ENCODE assay signal across 8 cellular contexts in genomic region chr9:117704024-117704575, GRCh38. TPM values are rescaled to one million over a fixed set of nuclear protein-coding genes. Genes with fewer than 3 reads are reported as not detected.
DNase-seq lines count a peak whose midpoint lies in the region; ATAC-seq and TF ChIP-seq lines count a peak whose summit lies in the region.

TSS of gene TLR4 (plus strand) at chr9:117704403. CDS start at chr9:117704473, 70 bp downstream.

- peaks cover 22% of the 10 kb centered on the region; the same call in 1 of the 2 replicates for H3K36me3 Mint-ChIP-seq in HFFc6 (ENCODE audit: low read depth)

- TF ChIP-seq POLR2A in right lobe of liver (IDR thresholded peaks at IDR 0.05): peak; percentile 81

- no peaks in the 10 kb centered on the region; the same call in 1 of the 2 replicates for H3K27me3 Mint-ChIP-seq in HFFc6 (ENCODE audit: insufficient read depth)
- peaks cover 23% of the 10 kb centered on the region for H3K27me3 Mint-ChIP-seq in stimulated activated naive CD8-positive, alpha-beta T cell treated with anti-CD3 and anti-CD28 coated beads, Interleukin-15, amount 100 ng/mL, for 72 hours

- no peaks in the 10 kb centered on the region for H3K27me3 ChIP-seq in right lobe of liver

- H3K4me1 Mint-ChIP-seq in HFFc6 (ENCODE audit: low read depth): peaks cover 31% of the 10 kb centered on the region; the same call in 1 of the 2 replicates
- no peaks in the 10 kb centered on the region for H3K4me1 Mint-ChIP-seq in stimulated activated naive CD8-positive, alpha-beta T cell treated with anti-CD3 and anti-CD28 coated beads, Interleukin-15, amount 100 ng/mL, for 72 hours

- peak within 1 kb of the TSS; percentile 94 for H3K27ac Mint-ChIP-seq in HFFc6
- H3K27ac Mint-ChIP-seq in stimulated activated naive CD8-positive, alpha-beta T cell treated with anti-CD3 and anti-CD28 coated beads, Interleukin-15, amount 100 ng/mL, for 72 hours: no peak within 1 kb of the TSS

- DNase-seq in HFFc6: peak; percentile 86
- DNase-seq in MV-4-11 (lab: John Stamatoyannopoulos, UW): peak; percentile 99
- peak; percentile 55 for DNase-seq in cerebellar cortex (ENCODE audit: low spot score)
- DNase-seq in right lobe of liver: peak; percentile 71 to 74 (median 72)
- DNase-seq in stimulated activated naive CD8-positive, alpha-beta T cell treated with anti-CD3 and anti-CD28 coated beads, Interleukin-15, amount 100 ng/mL, for 72 hours: no peak
- DNase-seq in NCI-H1930 (lab: John Stamatoyannopoulos, UW): no peak
- no peak for DNase-seq in NCI-H748 treated with DMSO at 0.1 percent for 48 hours (lab: John Stamatoyannopoulos, UW)

- peaks cover 0 to 10% (median 0%) of the 10 kb centered on the region in 4 donors for H3K4me1 ChIP-seq in right lobe of liver

- no peak for TF ChIP-seq CTCF in HFFc6 (IDR thresholded peaks at IDR 0.05)
- no peak for TF ChIP-seq CTCF in right lobe of liver (IDR thresholded peaks at IDR 0.05)

- ATAC-seq in GM18499 (IDR thresholded peaks at IDR 0.05; ENCODE audit: insufficient read depth, unreplicated experiment): peak; percentile 98
- peak; percentile 86 to 91 (median 90) for ATAC-seq in right lobe of liver
- ATAC-seq in stimulated activated naive CD8-positive, alpha-beta T cell treated with anti-CD3 and anti-CD28 coated beads, Interleukin-15, amount 100 ng/mL, for 72 hours: peak; percentile 50

- H3K27ac ChIP-seq in right lobe of liver: peak within 1 kb of the TSS; percentile 58 to 88 (median 66)

- H3K4me3 ChIP-seq in right lobe of liver: peak within 1 kb of the TSS; percentile 24 to 46 (median 25)

- no peaks in the 10 kb centered on the region for H3K36me3 ChIP-seq in right lobe of liver

- H3K9me3 ChIP-seq in right lobe of liver: no peaks in the 10 kb centered on the region

- H3K9me3 Mint-ChIP-seq in HFFc6: peaks cover 3% of the 10 kb centered on the region; the same call in 1 of the 2 replicates
- peaks cover 5 to 7% of the 10 kb centered on the region in 2 donors for H3K9me3 Mint-ChIP-seq in stimulated activated naive CD8-positive, alpha-beta T cell treated with anti-CD3 and anti-CD28 coated beads, Interleukin-15, amount 100 ng/mL, for 72 hours

- WGBS in right lobe of liver (ENCODE audit: insufficient coverage, low coverage, low lambda C conversion rate, missing lambda C conversion rate): 17% methylated on average over 9 of the region's 13 CpGs

- H3K4me3 Mint-ChIP-seq in HFFc6: peak within 1 kb of the TSS; percentile 93
- no peak within 1 kb of the TSS for H3K4me3 Mint-ChIP-seq in stimulated activated naive CD8-positive, alpha-beta T cell treated with anti-CD3 and anti-CD28 coated beads, Interleukin-15, amount 100 ng/mL, for 72 hours

- intact Hi-C loops in right lobe of liver (cut with DNase I): no loop called here

RNA-seq across cellular contexts. Expression of gene TLR4, which starts in this region (rescaled TPM):
- 10 to 100 TPM in 2 of 6 experiments, 1 to 10 TPM in 4; 1.7 to 18.5 (median 2.7) TPM for total RNA-seq in HFFc6 (2021; fragmentation: NEBNext Ultra II Directional; extraction: Animal tissue kit (Norgen Biotek cat#: 25700))
- 10 to 100 TPM in 3 of 6 experiments, 1 to 10 TPM in 3; 5.3 to 14.1 (median 10.6) TPM for total RNA-seq in right lobe of liver

Comparison
In these comparisons a context has a peak if more than half of its experiments do, and no peak if none do; other contexts are left out.
1. DNase-seq: peak in HFFc6 (single experiment), MV-4-11 (single experiment), cerebellar cortex (single experiment) and right lobe of liver (3 of 3); none in stimulated activated naive CD8-positive, alpha-beta T cell treated with anti-CD3 and anti-CD28 coated beads, Interleukin-15, amount 100 ng/mL, for 72 hours (0 of 2), NCI-H1930 (0 of 2) and NCI-H748 treated with DMSO at 0.1 percent for 48 hours (single experiment).
2. Peak in every context shown above with its lines, with median percentiles within 50 percentile points of each other: ATAC-seq.